Comparison of ENCODE assay signal across 8 cellular contexts in genomic region chr2:88692187-88692586, GRCh38. TPM values are rescaled to one million over a fixed set of nuclear protein-coding genes. Genes with fewer than 3 reads are reported as not detected.
DNase-seq lines count a peak whose midpoint lies in the region; ATAC-seq, FAIRE-seq and TF ChIP-seq lines count a peak whose summit lies in the region.

No MANE protein-coding gene starts in this region.

- no peak overlapping the region for H3K27ac ChIP-seq in liver (ENCODE audit: low read depth in 1 of 2, low read length in 2 of 2)

- no peak for TF ChIP-seq RAD21 in liver (IDR thresholded peaks at IDR 0.05)

- peaks cover 5% of the 10 kb centered on the region for H3K36me3 Mint-ChIP-seq in T-cell

- H3K9me3 ChIP-seq in BE2C (no peaks in the 10 kb centered on the region), liver (ENCODE audit: control insufficient read depth in 4 of 4, low read length in 3 of 4) (no peaks in the 10 kb centered on the region)

- H3K4me1 Mint-ChIP-seq in T-cell = peaks cover 62 to 72% (median 68%) of the 10 kb centered on the region in 3 donors

- WGBS in liver = 6% methylated on average over 11 of the region's 11 CpGs

- H3K4me3 Mint-ChIP-seq in T-cell = peak overlapping the region; percentile 93 to 96 (median 95)

- H3K27ac Mint-ChIP-seq in T-cell = peak overlapping the region; percentile 75 to 87

- H3K4me1 ChIP-seq in BE2C (no peaks in the 10 kb centered on the region), liver (ENCODE audit: control insufficient read depth in 4 of 4, insufficient read depth in 4 of 4, low read length in 3 of 4) (peaks cover 3 to 31% (median 17%) of the 10 kb centered on the region in 4 donors)

- TF ChIP-seq CTCF in BE2C (IDR thresholded peaks at IDR 0.05; ENCODE audit: low read depth, low read length) (no peak), bronchial epithelial cell (IDR thresholded peaks at IDR 0.05; ENCODE audit: insufficient read depth, low read length, severe bottlenecking) (no peak), liver (IDR thresholded peaks at IDR 0.05; ENCODE audit: low read depth, low read length, missing input control) (no peak)

- ATAC-seq in T-cell (replicated peaks in 1 of 4) (no peak), HG03571 (IDR thresholded peaks at IDR 0.05; ENCODE audit: unreplicated experiment) (no peak)

- CTCF ChIA-PET in HEK293T (lab: Yijun Ruan, JAX) (interaction anchor here (0.8 kb wide), 1 partner anchor 9 kb away, joined by 4 read pairs; no protein-coding TSS in a partner anchor), T-cell (lab: Charles Lee) (interaction anchor here (0.7 to 1.6 kb wide), 5 partner anchors 10 to 64 kb away, joined by 3 to 4 read pairs (median 3); no protein-coding TSS in a partner anchor)

- no peaks in the 10 kb centered on the region for H3K27me3 Mint-ChIP-seq in T-cell

- POLR2A ChIA-PET in HEK293T (lab: Yijun Ruan, JAX) = interaction anchor here (1.1 kb wide), 1 partner anchor 14 kb away, joined by 3 read pairs; no protein-coding TSS in a partner anchor
- POLR2A ChIA-PET in T-cell (lab: Charles Lee) = no interaction called here

- H3K27me3 ChIP-seq in BE2C (no peaks in the 10 kb centered on the region), bronchial epithelial cell (ENCODE audit: control insufficient read depth, insufficient read depth, low read length) (no peaks in the 10 kb centered on the region), liver (ENCODE audit: control insufficient read depth in 4 of 4, insufficient read depth in 4 of 4, low read length in 3 of 4) (no peaks in the 10 kb centered on the region)

- peak overlapping the region in 1 of 2 donors; percentile 56 for H3K9ac ChIP-seq in liver (ENCODE audit: low read depth in 1 of 2, low read length in 2 of 2)

- no peak for FAIRE-seq in bronchial epithelial cell (lab: Jason Lieb, UNC)

- no peaks in the 10 kb centered on the region for H3K36me3 ChIP-seq in BE2C
- H3K36me3 ChIP-seq in bronchial epithelial cell (ENCODE audit: control insufficient read depth, insufficient read depth, low read length) = no peaks in the 10 kb centered on the region
- no peaks in the 10 kb centered on the region for H3K36me3 ChIP-seq in liver (ENCODE audit: control insufficient read depth in 4 of 4, insufficient read depth in 3 of 4, low read depth in 1 of 4, low read length in 3 of 4)

- peaks cover 0 to 3% (median 0%) of the 10 kb centered on the region in 3 donors for H3K9me3 Mint-ChIP-seq in T-cell

- no peak for DNase-seq in BE2C
- peak; percentile 12 for DNase-seq in HEK293T (ENCODE audit: extremely low spot score)
- DNase-seq in T-cell = peak in 32 of 34 experiments; percentile 2 to 41 (median 15)
- DNase-seq in bronchial epithelial cell (ENCODE audit: low read depth) = no peak
- peak; percentile 12 for DNase-seq in stimulated activated CD8-positive, alpha-beta memory T cell treated with anti-CD3 and anti-CD28 coated beads, Interleukin-7, amount 100 ng/mL, for 24 hours (ENCODE audit: low read depth)
- DNase-seq in NCI-H2081 treated with DMSO at 0.1 percent for 48 hours (lab: John Stamatoyannopoulos, UW) = no peak

- H3K4me3 ChIP-seq in BE2C (ENCODE audit: low read depth, low read length) (peak overlapping the region; percentile 68), bronchial epithelial cell (ENCODE audit: low read depth, low read length) (peak overlapping the region; percentile 76), liver (ENCODE audit: low read depth in 1 of 3, low read length in 3 of 3) (peak overlapping the region; percentile 53 to 86 (median 86))

TF ChIP-seq in HEK293T, 16 proteins besides CTCF, POLR2A, EP300 and RAD21:
- TF ChIP-seq HDGF (IDR thresholded peaks at IDR 0.05; ENCODE audit: borderline replicate concordance) (no peak), SUZ12 (IDR thresholded peaks at IDR 0.05) (no peak), TARDBP (IDR thresholded peaks at IDR 0.05) (no peak), CTBP1 (IDR thresholded peaks at IDR 0.05; ENCODE audit: borderline replicate concordance) (no peak), PKNOX1 (IDR thresholded peaks at IDR 0.05) (no peak)

TF ChIP-seq in liver, 16 proteins besides CTCF, POLR2A, EP300 and RAD21:
- no peak for TF ChIP-seq RXRA (IDR thresholded peaks at IDR 0.05)

RNA-seq across cellular contexts. Expression of gene RPIA, which starts 0.7 kb away (rescaled TPM):
- 19.4 TPM for polyA plus RNA-seq in BE2C (2012; ENCODE audit: insufficient read depth, insufficient read length, low read depth)
- total RNA-seq in T-cell (10 to 100 TPM; 23.6 to 30.3 (median 24.0) TPM), bronchial epithelial cell (6.3 and 6.4 TPM in 2 replicates), liver (10 to 100 TPM in 1 of 2 donors, 1 to 10 TPM in 1; 2.7 to 29.4 TPM)
- 1 to 10 TPM in 1 of 2 donors, under 1 TPM in 1; 0.88 to 3.5 TPM for polyA plus RNA-seq in liver

Comparison
In these comparisons a context has a peak if more than half of its experiments do, and no peak if none do; other contexts are left out.
1. DNase-seq: peak in HEK293T (single experiment), T-cell (32 of 34) and stimulated activated CD8-positive, alpha-beta memory T cell treated with anti-CD3 and anti-CD28 coated beads, Interleukin-7, amount 100 ng/mL, for 24 hours (single experiment); none in BE2C (single experiment), bronchial epithelial cell (single experiment) and NCI-H2081 treated with DMSO at 0.1 percent for 48 hours (single experiment).
2. Peak in every context shown above with its lines, with median percentiles within 50 percentile points of each other: H3K4me3 ChIP-seq.